9 cellular contexts compared by ENCODE assay signal in the genomic region with DNA sequence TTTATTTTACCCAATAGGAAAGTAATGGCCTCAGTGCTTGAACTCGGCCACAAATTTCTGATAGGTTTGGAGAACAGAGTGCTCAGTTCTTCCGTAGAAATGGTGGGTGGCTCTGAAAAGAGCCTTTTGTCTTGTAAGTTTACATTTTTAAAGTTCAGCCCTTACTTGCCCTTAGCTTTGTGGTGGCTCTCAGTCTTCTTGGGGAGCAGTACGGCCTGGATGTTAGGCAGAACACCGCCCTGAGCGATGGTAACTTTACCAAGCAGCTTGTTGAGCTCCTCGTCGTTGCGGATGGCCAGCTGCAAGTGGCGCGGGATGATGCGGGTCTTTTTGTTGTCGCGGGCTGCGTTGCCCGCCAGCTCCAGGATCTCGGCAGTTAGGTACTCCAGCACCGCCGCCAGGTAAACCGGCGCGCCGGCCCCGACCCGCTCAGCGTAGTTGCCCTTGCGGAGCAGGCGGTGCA. TPM values are rescaled to one million over a fixed set of nuclear protein-coding genes. Genes with fewer than 3 reads are reported as not detected.
DNase-seq lines count a peak whose midpoint lies in the region; ATAC-seq lines count a peak whose summit lies in the region.
"Had no signal": no experiment of that assay in that cellular context is flagged by ENCODE, and none has a peak within 500 bp of the region (broad histone marks: within the 10 kb centered on the region; RNA-seq: fewer than 3 reads in every experiment).

No MANE protein-coding gene starts in this region.

- intact Hi-C loops in activated CD4-positive, alpha-beta T cell treated with anti-CD3 and anti-CD28 coated beads for 36 hours (cut with DNase I, micrococcal nuclease) = loop anchor here (1.0 to 10.0 kb wide), 16 partner anchors 20 to 1850 kb away; a partner anchor contains a TSS

- H3K4me3 ChIP-seq in iPS-18a (ENCODE audit: low read length) = peak overlapping the region; percentile 97

- no peak for DNase-seq in activated CD4-positive, alpha-beta T cell treated with anti-CD3 and anti-CD28 coated beads for 36 hours
- DNase-seq in activated CD4-positive, alpha-beta T cell treated with anti-CD3 and anti-CD28 coated beads, Interleukin-2, amount 10 ng/mL, durations not matched to agents 7 days and 5 days = no peak
- no peak for DNase-seq in T-helper 17 cell
- no peak for DNase-seq in DMS79 treated with DMSO at 0.1 percent for 48 hours (lab: John Stamatoyannopoulos, UW)

- H3K4me3 Mint-ChIP-seq in activated CD4-positive, alpha-beta T cell treated with anti-CD3 and anti-CD28 coated beads for 36 hours = no peak overlapping the region
- H3K4me3 Mint-ChIP-seq in activated CD4-positive, alpha-beta T cell treated with anti-CD3 and anti-CD28 coated beads, Interleukin-2, amount 10 ng/mL, durations not matched to agents 7 days and 5 days = no peak overlapping the region
- H3K4me3 Mint-ChIP-seq in T-helper 17 cell = no peak overlapping the region

- no peaks in the 10 kb centered on the region for H3K27me3 Mint-ChIP-seq in activated CD4-positive, alpha-beta T cell treated with anti-CD3 and anti-CD28 coated beads for 36 hours
- no peaks in the 10 kb centered on the region for H3K27me3 Mint-ChIP-seq in activated CD4-positive, alpha-beta T cell treated with anti-CD3 and anti-CD28 coated beads, Interleukin-2, amount 10 ng/mL, durations not matched to agents 7 days and 5 days
- H3K27me3 Mint-ChIP-seq in T-helper 17 cell = no peaks in the 10 kb centered on the region

- H3K9me3 ChIP-seq in T-helper 17 cell (ENCODE audit: control insufficient read depth, low read length, poor library complexity, severe bottlenecking) = no peaks in the 10 kb centered on the region
- no peaks in the 10 kb centered on the region for H3K9me3 ChIP-seq in iPS-18a (ENCODE audit: control insufficient read depth, low read depth, low read length)

- H3K27ac Mint-ChIP-seq in activated CD4-positive, alpha-beta T cell treated with anti-CD3 and anti-CD28 coated beads for 36 hours = no peak overlapping the region
- no peak overlapping the region for H3K27ac Mint-ChIP-seq in activated CD4-positive, alpha-beta T cell treated with anti-CD3 and anti-CD28 coated beads, Interleukin-2, amount 10 ng/mL, durations not matched to agents 7 days and 5 days
- H3K27ac Mint-ChIP-seq in T-helper 17 cell = no peak overlapping the region

- H3K4me1 ChIP-seq in iPS-18a (ENCODE audit: control insufficient read depth, low read depth, low read length) = peaks cover 27% of the 10 kb centered on the region

- H3K9ac ChIP-seq in iPS-18a (ENCODE audit: low read length) = peak overlapping the region; percentile 99

- POLR2A ChIA-PET in activated CD4-positive, alpha-beta T cell treated with anti-CD3 and anti-CD28 coated beads for 36 hours (lab: Charles Lee) = interaction anchor here (0.5 to 10.2 kb wide), 27 partner anchors 9 to 1873 kb away, joined by 3 to 775 read pairs (median 5); a partner anchor contains a TSS
- POLR2A ChIA-PET in activated CD4-positive, alpha-beta T cell treated with anti-CD3 and anti-CD28 coated beads, Interleukin-2, amount 10 ng/mL, durations not matched to agents 7 days and 5 days (lab: Charles Lee) = interaction anchor here (0.6 to 9.9 kb wide), 33 partner anchors 8 to 1870 kb away, joined by 3 to 593 read pairs (median 5); a partner anchor contains a TSS

- H3K36me3 ChIP-seq in iPS-18a (ENCODE audit: control insufficient read depth, low read depth, low read length) = no peaks in the 10 kb centered on the region

- no peaks in the 10 kb centered on the region for H3K27me3 ChIP-seq in iPS-18a (ENCODE audit: control insufficient read depth, insufficient read depth, low read length)

- ATAC-seq in activated CD4-positive, alpha-beta T cell treated with anti-CD3 and anti-CD28 coated beads for 36 hours = peak; percentile 0
- ATAC-seq in T-helper 17 cell (peak; percentile 21), GM18907 (IDR thresholded peaks at IDR 0.05; ENCODE audit: unreplicated experiment) (no peak), HG02678 (IDR thresholded peaks at IDR 0.05; ENCODE audit: unreplicated experiment) (no peak)

- CTCF ChIA-PET in activated CD4-positive, alpha-beta T cell treated with anti-CD3 and anti-CD28 coated beads for 36 hours (lab: Charles Lee) = interaction anchor here (0.8 to 6.2 kb wide), 8 partner anchors 19 to 946 kb away, joined by 3 to 60 read pairs (median 26); a partner anchor contains a TSS
- CTCF ChIA-PET in activated CD4-positive, alpha-beta T cell treated with anti-CD3 and anti-CD28 coated beads, Interleukin-2, amount 10 ng/mL, durations not matched to agents 7 days and 5 days (lab: Charles Lee) = interaction anchor here (0.6 to 5.3 kb wide), 10 partner anchors 20 to 759 kb away, joined by 3 to 47 read pairs (median 4); a partner anchor contains a TSS

- H3K27ac ChIP-seq in iPS-18a (ENCODE audit: low read length) = peak overlapping the region; percentile 78
- peak overlapping the region; percentile 24 for H3K27ac ChIP-seq in temporal lobe (ENCODE audit: low read depth, low read length)

- no peaks in the 10 kb centered on the region for H3K9me3 Mint-ChIP-seq in activated CD4-positive, alpha-beta T cell treated with anti-CD3 and anti-CD28 coated beads for 36 hours (ENCODE audit: low read depth)
- no peaks in the 10 kb centered on the region for H3K9me3 Mint-ChIP-seq in activated CD4-positive, alpha-beta T cell treated with anti-CD3 and anti-CD28 coated beads, Interleukin-2, amount 10 ng/mL, durations not matched to agents 7 days and 5 days

- peaks cover 3% of the 10 kb centered on the region for H3K36me3 Mint-ChIP-seq in activated CD4-positive, alpha-beta T cell treated with anti-CD3 and anti-CD28 coated beads for 36 hours (ENCODE audit: low read depth)
- peaks cover 8% of the 10 kb centered on the region for H3K36me3 Mint-ChIP-seq in activated CD4-positive, alpha-beta T cell treated with anti-CD3 and anti-CD28 coated beads, Interleukin-2, amount 10 ng/mL, durations not matched to agents 7 days and 5 days (ENCODE audit: low read depth)
- no peaks in the 10 kb centered on the region for H3K36me3 Mint-ChIP-seq in T-helper 17 cell (ENCODE audit: low read depth)

- H3K4me1 Mint-ChIP-seq in activated CD4-positive, alpha-beta T cell treated with anti-CD3 and anti-CD28 coated beads for 36 hours = peaks cover 31% of the 10 kb centered on the region
- H3K4me1 Mint-ChIP-seq in activated CD4-positive, alpha-beta T cell treated with anti-CD3 and anti-CD28 coated beads, Interleukin-2, amount 10 ng/mL, durations not matched to agents 7 days and 5 days = peaks cover 39% of the 10 kb centered on the region
- H3K4me1 Mint-ChIP-seq in T-helper 17 cell = peaks cover 27% of the 10 kb centered on the region

RNA-seq across cellular contexts. Expression of a gene that starts 19.6 kb away (rescaled TPM):
- total RNA-seq in activated CD4-positive, alpha-beta T cell treated with anti-CD3 and anti-CD28 coated beads for 36 hours = not detected
- total RNA-seq in activated CD4-positive, alpha-beta T cell treated with anti-CD3 and anti-CD28 coated beads, Interleukin-2, amount 10 ng/mL, durations not matched to agents 7 days and 5 days = not detected
- total RNA-seq in T-helper 17 cell (not detected), temporal lobe (not detected)
- total RNA-seq: chondrocyte had no signal

Comparison
In these comparisons a context has a peak if more than half of its experiments do, and no peak if none do; other contexts are left out.
1. ATAC-seq: peak in activated CD4-positive, alpha-beta T cell treated with anti-CD3 and anti-CD28 coated beads for 36 hours (single experiment) and T-helper 17 cell (single experiment); none in GM18907 (single experiment) and HG02678 (single experiment).